In genomic region chr3:174442317-174442682, GRCh38 we compare ENCODE assay signal across 9 cellular contexts.
DNase-seq lines count a peak whose midpoint lies in the region; ATAC-seq and TF ChIP-seq lines count a peak whose summit lies in the region.
"Had no signal": no experiment of that assay in that cellular context is flagged by ENCODE, and none has a peak within 500 bp of the region (broad histone marks: within the 10 kb centered on the region; RNA-seq: fewer than 3 reads in every experiment).

No MANE protein-coding gene starts in this region.

- 89% methylated on average over 2 of the region's 4 CpGs; no CpG with 5 or more reads in 1 of the 2 experiments for WGBS in endodermal cell (ENCODE audit: insufficient coverage in 1 of 2, insufficient read length in 1 of 2), 2 experiments

- peaks cover 4% of the 10 kb centered on the region for H3K9me3 Mint-ChIP-seq in endodermal cell
- no peaks in the 10 kb centered on the region for H3K9me3 Mint-ChIP-seq in activated T-helper 17 cell treated with anti-CD3 and anti-CD28 coated beads, Interleukin-2, amount 50 U/mL, for 72 hours
- H3K9me3 Mint-ChIP-seq: activated T-helper 1 cell treated with anti-CD3 and anti-CD28 coated beads, Interleukin-12 subunit alpha, Interleukin-12 subunit beta, Interleukin-2, Interleukin-4 antibody, amounts not matched to agents 30 ng/mL and 10 ng/mL and 1 ng/mL, durations not matched to agents 14 hours and 24 hours and 36 hours had no signal

- H3K9ac ChIP-seq in endodermal cell (ENCODE audit: extremely low read depth, low read length, poor library complexity, severe bottlenecking) = no peak overlapping the region

- peaks cover 2% of the 10 kb centered on the region for H3K27me3 Mint-ChIP-seq in endodermal cell (ENCODE audit: insufficient read depth)
- peaks cover 15% of the 10 kb centered on the region for H3K27me3 Mint-ChIP-seq in activated T-helper 17 cell treated with anti-CD3 and anti-CD28 coated beads, Interleukin-2, amount 50 U/mL, for 72 hours

- peaks cover 6% of the 10 kb centered on the region for H3K27me3 ChIP-seq in endodermal cell (ENCODE audit: control insufficient read depth, insufficient read depth, low read length, poor library complexity, severe bottlenecking)
- H3K27me3 ChIP-seq in osteoblast (ENCODE audit: insufficient read depth, low read length) = no peaks in the 10 kb centered on the region

- POLR2A ChIA-PET in AG04449 (lab: Yijun Ruan, JAX) = interaction anchor here (0.9 to 1.8 kb wide), 2 partner anchors 561 to 828 kb away, joined by 4 read pairs; no protein-coding TSS in a partner anchor

- H3K27ac Mint-ChIP-seq in endodermal cell = no peak overlapping the region
- no peak overlapping the region for H3K27ac Mint-ChIP-seq in activated T-helper 17 cell treated with anti-CD3 and anti-CD28 coated beads, Interleukin-2, amount 50 U/mL, for 72 hours
- H3K27ac Mint-ChIP-seq: activated T-helper 1 cell treated with anti-CD3 and anti-CD28 coated beads, Interleukin-12 subunit alpha, Interleukin-12 subunit beta, Interleukin-2, Interleukin-4 antibody, amounts not matched to agents 30 ng/mL and 10 ng/mL and 1 ng/mL, durations not matched to agents 14 hours and 24 hours and 36 hours had no signal

- peaks cover 22% of the 10 kb centered on the region for H3K4me1 Mint-ChIP-seq in endodermal cell
- H3K4me1 Mint-ChIP-seq in activated T-helper 17 cell treated with anti-CD3 and anti-CD28 coated beads, Interleukin-2, amount 50 U/mL, for 72 hours = no peaks in the 10 kb centered on the region

- H3K4me3 ChIP-seq in AG04449 (ENCODE audit: low read depth, low read length) (peak overlapping the region; percentile 69), LNCaP clone FGC (ENCODE audit: low read depth, low read length) (peak overlapping the region; percentile 63), endodermal cell (ENCODE audit: low read length) (peak overlapping the region; percentile 83), osteoblast (ENCODE audit: insufficient read depth, low read length) (peak overlapping the region; percentile 82)

- H2AFZ ChIP-seq in osteoblast (ENCODE audit: low read length) = peak overlapping the region; percentile 93

- CTCF ChIA-PET in AG04449 (lab: Yijun Ruan, JAX) = interaction anchor here (1.7 kb wide), 1 partner anchor 317 kb away, joined by 5 read pairs; no protein-coding TSS in a partner anchor

- H3K9me3 ChIP-seq in endodermal cell (ENCODE audit: control insufficient read depth, low read length) (no peaks in the 10 kb centered on the region), osteoblast (ENCODE audit: low read depth, low read length) (no peaks in the 10 kb centered on the region)

- H3K4me1 ChIP-seq in endodermal cell (ENCODE audit: control insufficient read depth, insufficient read depth, low read length) (peaks cover 5% of the 10 kb centered on the region), osteoblast (ENCODE audit: insufficient read depth, low read length) (peaks cover 23% of the 10 kb centered on the region)

- DNase-seq in AG04449 (ENCODE audit: low read depth, low spot score) = no peak
- no peak for DNase-seq in LNCaP clone FGC (ENCODE audit: low read depth)
- DNase-seq in endodermal cell = no peak
- DNase-seq in osteoblast (ENCODE audit: insufficient read length, low spot score, missing footprints) = no peak
- DNase-seq in HUDEP-2 (lab: John Stamatoyannopoulos, UW; ENCODE audit: unreplicated experiment in 76 of 76) = no peak

- ATAC-seq in GM21390 (IDR thresholded peaks at IDR 0.05; ENCODE audit: unreplicated experiment) (no peak), GM18520 (IDR thresholded peaks at IDR 0.05; ENCODE audit: unreplicated experiment) (no peak)
- no peak for ATAC-seq in activated T-helper 17 cell treated with anti-CD3 and anti-CD28 coated beads, Interleukin-2, amount 50 U/mL, for 72 hours (replicated peaks)

- H3K4me2 ChIP-seq in osteoblast (ENCODE audit: insufficient read depth, low read length) = peak overlapping the region; percentile 84

- H4K20me1 ChIP-seq in osteoblast (ENCODE audit: insufficient read depth, low read length) = no peaks in the 10 kb centered on the region

- H3K36me3 ChIP-seq in endodermal cell (ENCODE audit: control insufficient read depth, insufficient read depth, low read length) = no peaks in the 10 kb centered on the region
- H3K36me3 ChIP-seq in osteoblast (ENCODE audit: insufficient read depth, low read length) = no peaks in the 10 kb centered on the region

- no peaks in the 10 kb centered on the region for H3K36me3 Mint-ChIP-seq in endodermal cell (ENCODE audit: low read depth)
- no peaks in the 10 kb centered on the region for H3K36me3 Mint-ChIP-seq in activated T-helper 17 cell treated with anti-CD3 and anti-CD28 coated beads, Interleukin-2, amount 50 U/mL, for 72 hours (ENCODE audit: low read depth)

- TF ChIP-seq CTCF in AG04449 (IDR thresholded peaks at IDR 0.05; ENCODE audit: insufficient read depth, low read length, missing control alignments) (no peak), LNCaP clone FGC (IDR thresholded peaks at IDR 0.05; ENCODE audit: control insufficient read depth, extremely low read depth, insufficient read depth) (no peak), endodermal cell (conservative IDR thresholded peaks at IDR 0.05) (no peak), osteoblast (IDR thresholded peaks at IDR 0.05; ENCODE audit: extremely low read depth, low read depth, low read length) (no peak)

- H3K27ac ChIP-seq in endodermal cell (ENCODE audit: low read depth, low read length) (no peak overlapping the region), osteoblast (ENCODE audit: low read depth, low read length) (peak overlapping the region; percentile 99)

- H3K4me3 Mint-ChIP-seq in endodermal cell = peak overlapping the region; percentile 66
- H3K4me3 Mint-ChIP-seq in activated T-helper 17 cell treated with anti-CD3 and anti-CD28 coated beads, Interleukin-2, amount 50 U/mL, for 72 hours = no peak overlapping the region

- H3K79me2 ChIP-seq in osteoblast (ENCODE audit: insufficient read depth, low read length) = peaks cover 52% of the 10 kb centered on the region
